In the genomic region with DNA sequence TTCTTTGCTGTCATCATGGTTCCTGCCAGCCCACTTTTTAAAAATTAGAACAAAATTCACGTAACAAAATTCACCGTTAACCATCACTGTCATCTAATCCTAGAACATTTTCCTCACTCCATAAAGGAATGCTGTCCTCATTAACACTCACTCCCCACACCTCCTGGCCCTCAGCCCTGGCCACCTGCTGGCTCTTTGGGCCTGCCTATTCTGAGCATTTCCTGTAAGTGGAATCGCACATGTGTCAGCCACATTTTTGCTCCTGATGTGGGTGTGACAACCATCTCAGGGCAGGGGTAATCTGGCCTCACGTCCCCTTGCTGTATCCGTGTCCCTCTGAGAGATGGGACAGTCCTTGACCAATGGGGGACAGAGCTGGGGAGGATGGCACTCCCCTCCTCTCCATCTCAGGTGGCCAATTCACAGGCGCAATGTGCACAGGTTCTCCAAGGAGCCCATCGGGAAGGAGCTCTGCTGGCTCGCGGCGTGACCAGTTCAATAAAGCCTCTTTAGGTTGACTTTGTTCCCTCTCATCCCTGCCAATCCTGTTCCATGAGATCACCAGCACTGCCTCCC, we compare ENCODE assay signal across 15 cellular contexts.
DNase-seq lines count a peak whose midpoint lies in the region; ATAC-seq and TF ChIP-seq lines count a peak whose summit lies in the region.
"Had no signal": no experiment of that assay in that cellular context is flagged by ENCODE, and none has a peak within 500 bp of the region (broad histone marks: within the 10 kb centered on the region; RNA-seq: fewer than 3 reads in every experiment).

No MANE protein-coding gene starts in this region.

- no peak for ATAC-seq in left lobe of liver
- no peak for ATAC-seq in HG03378 (IDR thresholded peaks at IDR 0.05; ENCODE audit: unreplicated experiment)
- no peak for ATAC-seq in naive thymus-derived CD8-positive, alpha-beta T cell

- H3K9me3 Mint-ChIP-seq in progenitor cell of endocrine pancreas (ENCODE audit: low read depth) = no peaks in the 10 kb centered on the region
- no peaks in the 10 kb centered on the region for H3K9me3 Mint-ChIP-seq in naive thymus-derived CD8-positive, alpha-beta T cell

- no peaks in the 10 kb centered on the region for H3K36me3 Mint-ChIP-seq in progenitor cell of endocrine pancreas (ENCODE audit: insufficient read depth)
- no peaks in the 10 kb centered on the region for H3K36me3 Mint-ChIP-seq in naive thymus-derived CD8-positive, alpha-beta T cell

- H3K4me3 Mint-ChIP-seq in progenitor cell of endocrine pancreas (ENCODE audit: low read depth) = no peak overlapping the region
- H3K4me3 Mint-ChIP-seq in naive thymus-derived CD8-positive, alpha-beta T cell = no peak overlapping the region

- DNase-seq in G401 (ENCODE audit: low spot score) = peak; percentile 17
- DNase-seq in NCI-H69 (lab: John Stamatoyannopoulos, UW) = peak; percentile 13
- peak; percentile 14 for DNase-seq in left lobe of liver (ENCODE audit: low spot score)
- DNase-seq in progenitor cell of endocrine pancreas (ENCODE audit: low spot score, unreplicated experiment) = no peak
- no peak for DNase-seq in activated CD4-positive, alpha-beta T cell treated with anti-CD3 and anti-CD28 coated beads, Interleukin-2, amount 50 U/mL, for 48 hours
- DNase-seq in naive thymus-derived CD8-positive, alpha-beta T cell = no peak
- DNase-seq: DMS 273 treated with DMSO at 0.1 percent for 48 hours, GOT3, NCI-H1092, NCI-H1694, NCI-H2107, NCI-H446, NCI-H82, SHP77 treated with DMSO at 0.1 percent for 48 hours had no signal

- POLR2A ChIA-PET in naive thymus-derived CD8-positive, alpha-beta T cell (lab: Charles Lee) = no interaction called here

- H3K4me1 Mint-ChIP-seq in progenitor cell of endocrine pancreas (ENCODE audit: low read depth) = peaks cover 13% of the 10 kb centered on the region
- H3K4me1 Mint-ChIP-seq in naive thymus-derived CD8-positive, alpha-beta T cell = no peaks in the 10 kb centered on the region

- no peak for TF ChIP-seq CTCF in progenitor cell of endocrine pancreas (IDR thresholded peaks at IDR 0.05; ENCODE audit: unreplicated experiment)

- peaks cover 3% of the 10 kb centered on the region for H3K27me3 Mint-ChIP-seq in progenitor cell of endocrine pancreas
- H3K27me3 Mint-ChIP-seq in naive thymus-derived CD8-positive, alpha-beta T cell = peaks cover 0 to 17% (median 1%) of the 10 kb centered on the region in 5 donors

- H3K27ac Mint-ChIP-seq in progenitor cell of endocrine pancreas = peak overlapping the region; percentile 17
- H3K27ac Mint-ChIP-seq in naive thymus-derived CD8-positive, alpha-beta T cell = no peak overlapping the region

- in situ Hi-C loops in G401 (cut with HindIII; ENCODE audit: low sequenced_read_pairs) = no loop called here

Comparison
In these comparisons a context has a peak if more than half of its experiments do, and no peak if none do; other contexts are left out.
1. DNase-seq: peak in G401 (single experiment), NCI-H69 (single experiment) and left lobe of liver (single experiment); none in progenitor cell of endocrine pancreas (single experiment), activated CD4-positive, alpha-beta T cell treated with anti-CD3 and anti-CD28 coated beads, Interleukin-2, amount 50 U/mL, for 48 hours (0 of 2) and naive thymus-derived CD8-positive, alpha-beta T cell (0 of 10).